Comparison of ENCODE assay signal across 1 cellular context in genomic region chr10:69018613-69019012, GRCh38.
TF ChIP-seq lines count a peak whose summit lies in the region.

No MANE protein-coding gene starts in this region.

TF ChIP-seq in K562, 482 proteins besides CTCF, POLR2A, EP300 and RAD21 (continued from another document and continues in another):
- peak; percentile 56; the same call in 1 of the 2 replicates for TF ChIP-seq HDAC2 (IDR thresholded peaks at IDR 0.05)
- no peak for TF ChIP-seq RAD51 (IDR thresholded peaks at IDR 0.05; ENCODE audit: borderline replicate concordance, low read depth)
- TF ChIP-seq HIVEP1 (CRISPR knock-in tag; IDR thresholded peaks at IDR 0.05), result no peak
- no peak for TF ChIP-seq CGGBP1 (CRISPR knock-in tag; IDR thresholded peaks at IDR 0.05)
- TF ChIP-seq GTF2F1 (IDR thresholded peaks at IDR 0.05; ENCODE audit: low read depth, low read length), result no peak
- no peak for TF ChIP-seq NFE2L1 (tag; IDR thresholded peaks at IDR 0.05; ENCODE audit: borderline replicate concordance, low read depth)
- no peak for TF ChIP-seq KDM1A (IDR thresholded peaks at IDR 0.05)
- no peak for TF ChIP-seq KLF1 (tag; IDR thresholded peaks at IDR 0.05)
- peak in 1 of 2 experiments; percentile 37 for TF ChIP-seq AFF1 (IDR thresholded peaks at IDR 0.05; ENCODE audit: low read depth in 1 of 2, partially characterized antibody in 2 of 2)
- no peak for TF ChIP-seq POLR3G (IDR thresholded peaks at IDR 0.05; ENCODE audit: extremely low read depth, insufficient read length, insufficient replicate concordance)
- TF ChIP-seq ZNF184 (CRISPR knock-in tag; IDR thresholded peaks at IDR 0.05), result no peak
- TF ChIP-seq NFE2 (IDR thresholded peaks at IDR 0.05; ENCODE audit: low read depth), result peak; percentile 75
- no peak for TF ChIP-seq ZBTB40 (IDR thresholded peaks at IDR 0.05)
- no peak for TF ChIP-seq ZBTB40 (CRISPR knock-in tag; IDR thresholded peaks at IDR 0.05)
- no peak for TF ChIP-seq ZNF23 (CRISPR knock-in tag; IDR thresholded peaks at IDR 0.05)
- no peak for TF ChIP-seq ZNF431 (CRISPR knock-in tag; IDR thresholded peaks at IDR 0.05)
- no peak for TF ChIP-seq ZNF830 (CRISPR knock-in tag; IDR thresholded peaks at IDR 0.05)
- no peak for TF ChIP-seq ZBTB49 (CRISPR knock-in tag; IDR thresholded peaks at IDR 0.05; ENCODE audit: borderline replicate concordance)
- TF ChIP-seq ARHGAP35 (IDR thresholded peaks at IDR 0.05; ENCODE audit: partially characterized antibody), result no peak
- no peak for TF ChIP-seq TCF7 (IDR thresholded peaks at IDR 0.05; ENCODE audit: borderline replicate concordance)
- TF ChIP-seq ATF6 (CRISPR knock-in tag; IDR thresholded peaks at IDR 0.05), result no peak
- no peak for TF ChIP-seq YBX1 (IDR thresholded peaks at IDR 0.05)
- TF ChIP-seq ZNF77 (CRISPR knock-in tag; IDR thresholded peaks at IDR 0.05), result no peak
- TF ChIP-seq MTA2 (IDR thresholded peaks at IDR 0.05; ENCODE audit: low read depth), result peak; percentile 91
- TF ChIP-seq TAL1 (IDR thresholded peaks at IDR 0.05), result peak; percentile 86
- peak; percentile 41; the same call in 1 of the 2 replicates for TF ChIP-seq MAFF (IDR thresholded peaks at IDR 0.05; ENCODE audit: low read length)
- no peak for TF ChIP-seq ZBTB26 (CRISPR knock-in tag; IDR thresholded peaks at IDR 0.05)
- no peak for TF ChIP-seq ETS2 (tag; IDR thresholded peaks at IDR 0.05; ENCODE audit: borderline replicate concordance, poor library complexity, severe bottlenecking)
- no peak for TF ChIP-seq XRCC4 (IDR thresholded peaks at IDR 0.05; ENCODE audit: extremely low read depth, insufficient read depth, insufficient read length)
- TF ChIP-seq MECOM (CRISPR knock-in tag; IDR thresholded peaks at IDR 0.05), result no peak
- no peak for TF ChIP-seq ZNF140 (CRISPR knock-in tag; IDR thresholded peaks at IDR 0.05)
- TF ChIP-seq PATZ1 (CRISPR knock-in tag; IDR thresholded peaks at IDR 0.05; ENCODE audit: borderline replicate concordance), result no peak
- TF ChIP-seq NRF1 (conservative IDR thresholded peaks at IDR 0.05 in 1 of 2, IDR thresholded peaks at IDR 0.05 in 1 of 2), result no peak
- no peak for TF ChIP-seq CREB5 (CRISPR knock-in tag; IDR thresholded peaks at IDR 0.05)
- no peak for TF ChIP-seq ZNF175 (CRISPR knock-in tag; IDR thresholded peaks at IDR 0.05; ENCODE audit: low read depth)
- no peak; the same call in 1 of the 2 replicates for TF ChIP-seq CC2D1A (IDR thresholded peaks at IDR 0.05)
- TF ChIP-seq MCM7 (IDR thresholded peaks at IDR 0.05), result no peak
